Comparison of ENCODE assay signal across 9 cellular contexts in genomic region chr14:95998656-95999055, GRCh38. TPM values are rescaled to one million over a fixed set of nuclear protein-coding genes. Genes with fewer than 3 reads are reported as not detected.
DNase-seq lines count a peak whose midpoint lies in the region; ATAC-seq lines count a peak whose summit lies in the region.
"Had no signal": no experiment of that assay in that cellular context is flagged by ENCODE, and none has a peak within 500 bp of the region (broad histone marks: within the 10 kb centered on the region; RNA-seq: fewer than 3 reads in every experiment).

No MANE protein-coding gene starts in this region.

- DNase-seq in ELR (ENCODE audit: low read depth) (peak; percentile 64), NCI-H2196 (lab: John Stamatoyannopoulos, UW; ENCODE audit: unreplicated experiment) (peak; percentile 4), dermis blood vessel endothelial cell (peak; percentile 11), pons (ENCODE audit: low spot score) (peak; percentile 48), SKM-1 (lab: John Stamatoyannopoulos, UW; ENCODE audit: unreplicated experiment) (no peak), islet precursor cell (no peak)
- DNase-seq: small intestine had no signal

- no peak for ATAC-seq in HG03135 (IDR thresholded peaks at IDR 0.05; ENCODE audit: unreplicated experiment)
- no peak for ATAC-seq in HG03342 (IDR thresholded peaks at IDR 0.05; ENCODE audit: unreplicated experiment)

RNA-seq across cellular contexts. Expression of gene C14orf132, which starts 40.5 kb away (rescaled TPM):
- total RNA-seq in dermis blood vessel endothelial cell: 2.8 and 3.7 TPM in 2 replicates

Comparison
In these comparisons a context has a peak if more than half of its experiments do, and no peak if none do; other contexts are left out.
1. DNase-seq: peak in ELR (single experiment), NCI-H2196 (single experiment), dermis blood vessel endothelial cell (single experiment) and pons (single experiment); none in SKM-1 (single experiment) and islet precursor cell (single experiment).